ENCODE assay signal across 2 cellular contexts in genomic region chr15:25435474-25436243, GRCh38.
TF ChIP-seq lines count a peak whose summit lies in the region.

No MANE protein-coding gene starts in this region.

TF ChIP-seq in IMR-90, 13 proteins besides CTCF, POLR2A, EP300 and RAD21:
- no peak for TF ChIP-seq CEBPB (IDR thresholded peaks at IDR 0.05; ENCODE audit: low read depth, low read length)
- no peak for TF ChIP-seq RCOR1 (IDR thresholded peaks at IDR 0.05; ENCODE audit: insufficient replicate concordance, low read length)
- TF ChIP-seq SMC3 (IDR thresholded peaks at IDR 0.05; ENCODE audit: low read depth, low read length): no peak
- TF ChIP-seq MAFK (IDR thresholded peaks at IDR 0.05; ENCODE audit: low read depth, low read length): no peak
- TF ChIP-seq MXI1 (IDR thresholded peaks at IDR 0.05; ENCODE audit: borderline replicate concordance, low read depth, low read length): no peak
- TF ChIP-seq NFE2L2 (IDR thresholded peaks at IDR 0.05; ENCODE audit: low read depth, low read length): no peak
- TF ChIP-seq RFX5 (IDR thresholded peaks at IDR 0.05; ENCODE audit: low read depth, low read length): no peak
- TF ChIP-seq FOS (IDR thresholded peaks at IDR 0.05; ENCODE audit: low read depth, low read length): no peak
- TF ChIP-seq MAZ (IDR thresholded peaks at IDR 0.05; ENCODE audit: borderline replicate concordance, low read depth, low read length): no peak
- TF ChIP-seq USF2 (IDR thresholded peaks at IDR 0.05; ENCODE audit: low read depth, low read length): no peak
- no peak for TF ChIP-seq BHLHE40 (IDR thresholded peaks at IDR 0.05; ENCODE audit: low read depth, low read length)

TF ChIP-seq in GM12878, 131 proteins besides CTCF, POLR2A, EP300 and RAD21:
- TF ChIP-seq SMARCA5 (IDR thresholded peaks at IDR 0.05) (peak; percentile 34; the same call in 1 of the 2 replicates), ZNF592 (IDR thresholded peaks at IDR 0.05) (no peak), ESRRA (IDR thresholded peaks at IDR 0.05; ENCODE audit: low read length) (no peak), FOXK2 (IDR thresholded peaks at IDR 0.05) (no peak), ZNF217 (IDR thresholded peaks at IDR 0.05) (peak; percentile 56; the same call in 1 of the 2 replicates)
